Comparison of ENCODE assay signal across 1 cellular context in genomic region chr9:127521919-127522304, GRCh38.
TF ChIP-seq lines count a peak whose summit lies in the region.

No MANE protein-coding gene starts in this region.

TF ChIP-seq in GM23338, 12 proteins besides CTCF, POLR2A, EP300 and RAD21 (continued from another document):
- no peak for TF ChIP-seq ZNF462 (CRISPR knock-in tag; IDR thresholded peaks at IDR 0.05)
- no peak for TF ChIP-seq EZH2 (IDR thresholded peaks at IDR 0.05; ENCODE audit: low read depth, unreplicated experiment)
- no peak for TF ChIP-seq ZNF114 (CRISPR knock-in tag; IDR thresholded peaks at IDR 0.05)
- no peak for TF ChIP-seq ZNF331 (CRISPR knock-in tag; IDR thresholded peaks at IDR 0.05; ENCODE audit: low read depth)
- TF ChIP-seq ETS1 (IDR thresholded peaks at IDR 0.05) = no peak
- TF ChIP-seq CREB1 (CRISPR knock-in tag; IDR thresholded peaks at IDR 0.05; ENCODE audit: low read depth) = no peak
